In genomic region chr4:140996757-140997156, GRCh38 we compare ENCODE assay signal across 14 cellular contexts.
DNase-seq lines count a peak whose midpoint lies in the region; ATAC-seq, FAIRE-seq and TF ChIP-seq lines count a peak whose summit lies in the region.
"Had no signal": no experiment of that assay in that cellular context is flagged by ENCODE, and none has a peak within 500 bp of the region (broad histone marks: within the 10 kb centered on the region; RNA-seq: fewer than 3 reads in every experiment).

No MANE protein-coding gene starts in this region.

- peak overlapping the region; percentile 69 for H3K27ac Mint-ChIP-seq in osteocyte (ENCODE audit: unreplicated experiment)
- H3K27ac Mint-ChIP-seq in stimulated activated naive CD8-positive, alpha-beta T cell treated with anti-CD3 and anti-CD28 coated beads, Interleukin-15, amount 100 ng/mL, for 72 hours, result no peak overlapping the region
- H3K27ac Mint-ChIP-seq: endodermal cell had no signal

- no peak for DNase-seq in D721Med (ENCODE audit: insufficient read length, low spot score)
- DNase-seq in NCI-H1694 treated with DMSO at 0.1 percent for 48 hours (lab: John Stamatoyannopoulos, UW), result peak; percentile 38
- DNase-seq in fibroblast of lung (ENCODE audit: low read depth in 2 of 2), result peak; percentile 44 to 98
- DNase-seq in osteocyte (ENCODE audit: extremely low spot score, unreplicated experiment), result no peak
- DNase-seq in GM13977 (ENCODE audit: low spot score), result no peak
- no peak for DNase-seq in GM12891 (ENCODE audit: insufficient read length, low spot score)
- DNase-seq in stimulated activated naive CD8-positive, alpha-beta T cell treated with anti-CD3 and anti-CD28 coated beads, Interleukin-15, amount 100 ng/mL, for 72 hours, result no peak
- DNase-seq in T-helper 2 cell, result no peak
- DNase-seq: activated CD4-positive, CD25-positive, alpha-beta regulatory T cell; activated T-cell treated with anti-CD3 and anti-CD28 coated beads for 4 hours; Calu3; endodermal cell; NCI-H1417; retina had no signal

- TF ChIP-seq CTCF in D721Med (IDR thresholded peaks at IDR 0.05; ENCODE audit: insufficient read depth, missing control alignments) (peak; percentile 23), fibroblast of lung (conservative IDR thresholded peaks at IDR 0.05 in 1 of 2, IDR thresholded peaks at IDR 0.05 in 1 of 2; ENCODE audit: low read depth in 1 of 2, low read length in 2 of 2) (peak in 1 of 2 donors; percentile 9), osteocyte (IDR thresholded peaks at IDR 0.05) (peak; percentile 41), GM13977 (IDR thresholded peaks at IDR 0.05; ENCODE audit: extremely low read depth, insufficient read depth, missing control alignments) (no peak)

- H3K27me3 Mint-ChIP-seq in osteocyte (ENCODE audit: unreplicated experiment), result no peaks in the 10 kb centered on the region
- H3K27me3 Mint-ChIP-seq in stimulated activated naive CD8-positive, alpha-beta T cell treated with anti-CD3 and anti-CD28 coated beads, Interleukin-15, amount 100 ng/mL, for 72 hours, result no peaks in the 10 kb centered on the region

- H3K9me3 Mint-ChIP-seq in osteocyte (ENCODE audit: unreplicated experiment), result peaks cover 4% of the 10 kb centered on the region
- H3K9me3 Mint-ChIP-seq in stimulated activated naive CD8-positive, alpha-beta T cell treated with anti-CD3 and anti-CD28 coated beads, Interleukin-15, amount 100 ng/mL, for 72 hours, result peaks cover 0 to 7% of the 10 kb centered on the region in 2 donors
- H3K9me3 Mint-ChIP-seq: endodermal cell had no signal

- no peaks in the 10 kb centered on the region for H3K79me2 ChIP-seq in fibroblast of lung (ENCODE audit: control insufficient read depth, insufficient read depth, low read length)

- H3K27ac ChIP-seq in fibroblast of lung (ENCODE audit: insufficient read depth, low read length), result no peak overlapping the region

- H3K27me3 ChIP-seq in fibroblast of lung (ENCODE audit: control insufficient read depth, insufficient read depth, low read length), result no peaks in the 10 kb centered on the region

- H3K4me3 ChIP-seq in fibroblast of lung (replicated peaks in 1 of 4; ENCODE audit: control extremely low read depth in 1 of 4, insufficient read depth in 1 of 4, low read depth in 3 of 4, low read length in 4 of 4), result no peak overlapping the region

- H4K20me1 ChIP-seq in fibroblast of lung (ENCODE audit: control insufficient read depth, extremely low read depth, insufficient read depth, low read length), result no peaks in the 10 kb centered on the region

- FAIRE-seq in D721Med (lab: Jason Lieb, UNC) (no peak), GM12891 (lab: Jason Lieb, UNC) (no peak)

- H3K36me3 ChIP-seq in fibroblast of lung (ENCODE audit: control insufficient read depth, insufficient read depth, low read length), result no peaks in the 10 kb centered on the region

- H3K4me1 ChIP-seq in fibroblast of lung (ENCODE audit: control insufficient read depth, extremely low read depth, insufficient read depth, low read length), result no peaks in the 10 kb centered on the region

- no peak for ATAC-seq in stimulated activated naive CD8-positive, alpha-beta T cell treated with anti-CD3 and anti-CD28 coated beads, Interleukin-15, amount 100 ng/mL, for 72 hours

- peaks cover 15% of the 10 kb centered on the region for H3K36me3 Mint-ChIP-seq in osteocyte (ENCODE audit: unreplicated experiment)

- H3K4me2 ChIP-seq in fibroblast of lung (ENCODE audit: extremely low read depth, insufficient read depth, low read length), result no peak overlapping the region

- no peak overlapping the region for H3K9ac ChIP-seq in fibroblast of lung (ENCODE audit: insufficient read depth, low read length)

- H3K9me3 ChIP-seq in fibroblast of lung (ENCODE audit: control insufficient read depth, insufficient read depth, low read depth, low read length), result no peaks in the 10 kb centered on the region

- no peak overlapping the region for H3K4me3 Mint-ChIP-seq in osteocyte (ENCODE audit: unreplicated experiment)
- no peak overlapping the region for H3K4me3 Mint-ChIP-seq in stimulated activated naive CD8-positive, alpha-beta T cell treated with anti-CD3 and anti-CD28 coated beads, Interleukin-15, amount 100 ng/mL, for 72 hours
- H3K4me3 Mint-ChIP-seq: endodermal cell had no signal

- no peak overlapping the region for H2AFZ ChIP-seq in fibroblast of lung (ENCODE audit: low read length)

- H3K4me1 Mint-ChIP-seq in osteocyte (ENCODE audit: unreplicated experiment), result peaks cover 20% of the 10 kb centered on the region
- H3K4me1 Mint-ChIP-seq in stimulated activated naive CD8-positive, alpha-beta T cell treated with anti-CD3 and anti-CD28 coated beads, Interleukin-15, amount 100 ng/mL, for 72 hours, result no peaks in the 10 kb centered on the region
- H3K4me1 Mint-ChIP-seq: endodermal cell had no signal

- in situ Hi-C loops in GM13977 (cut with MboI; ENCODE audit: low pct_unique_long_range_greater_than_20kb, low sequenced_read_pairs, unreplicated experiment), result no loop called here

- TF ChIP-seq POLR2A in GM12891 (IDR thresholded peaks at IDR 0.05; ENCODE audit: low read depth, low read length), result no peak

TF ChIP-seq in GM12891, 5 proteins besides CTCF, POLR2A, EP300 and RAD21:
- TF ChIP-seq POU2F2 (IDR thresholded peaks at IDR 0.05; ENCODE audit: low read depth, low read length) (no peak), TAF1 (IDR thresholded peaks at IDR 0.05; ENCODE audit: low read depth, low read length) (no peak), SPI1 (IDR thresholded peaks at IDR 0.05; ENCODE audit: low read depth, low read length) (no peak), POLR2AphosphoS5 (IDR thresholded peaks at IDR 0.05; ENCODE audit: low read depth, low read length) (no peak), PAX5 (IDR thresholded peaks at IDR 0.05; ENCODE audit: insufficient read depth, low read length, severe bottlenecking) (no peak)

Comparison
In these comparisons a context has a peak if more than half of its experiments do, and no peak if none do; other contexts are left out.
1. DNase-seq: peak in NCI-H1694 treated with DMSO at 0.1 percent for 48 hours (single experiment) and fibroblast of lung (2 of 2); none in D721Med (single experiment), osteocyte (single experiment), GM13977 (single experiment), GM12891 (single experiment), stimulated activated naive CD8-positive, alpha-beta T cell treated with anti-CD3 and anti-CD28 coated beads, Interleukin-15, amount 100 ng/mL, for 72 hours (0 of 2) and T-helper 2 cell (0 of 5).